Comparison of ENCODE assay signal across 8 cellular contexts in the genomic region with DNA sequence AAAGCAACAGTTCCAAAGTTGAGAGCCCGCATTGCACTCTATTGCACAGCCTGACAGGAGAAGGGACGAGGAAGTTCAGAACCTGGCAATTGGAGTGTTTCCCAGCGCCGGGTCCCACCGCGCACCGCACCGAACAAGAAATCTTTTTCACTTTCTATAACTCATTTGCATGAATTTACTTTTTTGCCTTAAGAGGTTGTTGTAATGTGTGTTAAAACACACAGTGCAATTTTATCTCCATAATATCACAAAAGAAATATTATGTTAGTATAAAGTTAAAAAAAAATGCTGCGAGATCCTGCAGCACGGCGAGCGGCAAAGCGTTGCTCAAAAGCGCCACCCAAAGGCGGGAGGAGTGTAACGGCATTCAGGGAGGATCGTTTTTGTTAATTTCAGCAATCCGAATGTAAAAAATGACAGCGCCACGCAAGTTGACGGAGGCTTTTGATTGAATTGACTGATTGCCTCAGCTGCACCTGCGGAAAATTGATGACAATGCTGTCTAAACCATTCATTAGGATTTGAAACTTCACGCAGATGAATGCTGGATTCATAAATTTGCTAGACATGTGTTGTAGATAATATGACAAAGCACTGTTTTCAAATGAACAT.
A peak's percentile ranks its signal among the peaks of the same experiment; 100 is the strongest.
DNase-seq lines count a peak whose midpoint lies in the region; ATAC-seq and TF ChIP-seq lines count a peak whose summit lies in the region.

No MANE protein-coding gene starts in this region.

- no peak for ATAC-seq in HG02642 (IDR thresholded peaks at IDR 0.05; ENCODE audit: poor library complexity, unreplicated experiment)

- intact Hi-C loops in dendritic cell treated with granulocyte-macrophage colony-stimulating factor and Interleukin-4, amounts not matched to agents 40 ng/mL and 50 ng/mL, for 4 days (cut with micrococcal nuclease): no loop called here
- intact Hi-C loops in transverse colon (cut with DNase I; ENCODE audit: low total_unique reads): loop anchor here (10.0 kb wide), 1 partner anchor 1357 kb away; no protein-coding TSS in a partner anchor

- DNase-seq in ELR (ENCODE audit: low read depth) (peak; percentile 7), NCI-H1048 (lab: John Stamatoyannopoulos, UW) (peak; percentile 18), medulla oblongata (ENCODE audit: extremely low spot score) (peak; percentile 61), transverse colon (peak; percentile 40), NCI-H2029 treated with DMSO at 0.1 percent for 48 hours (lab: John Stamatoyannopoulos, UW) (no peak)
- DNase-seq in effector memory CD4-positive, alpha-beta T cell: no peak

- H3K4me3 ChIP-seq in transverse colon: peak overlapping the region in 2 of 4 donors; percentile 11 to 35
- H3K4me3 ChIP-seq in effector memory CD4-positive, alpha-beta T cell (ENCODE audit: insufficient read depth, low read depth, low read length, poor library complexity, severe bottlenecking): no peak overlapping the region

- H3K36me3 ChIP-seq in transverse colon: no peaks in the 10 kb centered on the region
- no peaks in the 10 kb centered on the region for H3K36me3 ChIP-seq in effector memory CD4-positive, alpha-beta T cell (ENCODE audit: control insufficient read depth, insufficient read depth, low read length)

- H3K9me3 Mint-ChIP-seq in dendritic cell treated with granulocyte-macrophage colony-stimulating factor and Interleukin-4, amounts not matched to agents 40 ng/mL and 50 ng/mL, for 4 days: no peaks in the 10 kb centered on the region

- H3K27ac ChIP-seq in transverse colon: no peak overlapping the region
- H3K27ac ChIP-seq in effector memory CD4-positive, alpha-beta T cell (ENCODE audit: insufficient read depth, low read length, poor library complexity, severe bottlenecking): no peak overlapping the region

- TF ChIP-seq CTCF in transverse colon (IDR thresholded peaks at IDR 0.05): peak; percentile 69 to 78 (median 74)

- in situ Hi-C loops in transverse colon (cut with MboI; ENCODE audit: low pct_ligation_motif_present in 1 of 4, low pct_unique_long_range_greater_than_20kb in 1 of 4, low sequenced_read_pairs in 3 of 4): loop anchor here in 1 of 4 donors (25.0 kb wide), 2 partner anchors 354 to 1354 kb away; no protein-coding TSS in a partner anchor

- H3K4me1 Mint-ChIP-seq in dendritic cell treated with granulocyte-macrophage colony-stimulating factor and Interleukin-4, amounts not matched to agents 40 ng/mL and 50 ng/mL, for 4 days (ENCODE audit: low read depth): no peaks in the 10 kb centered on the region

- 2 to 8% methylated on average over 22 to 23 of the region's 23 CpGs for WGBS in transverse colon (ENCODE audit: low coverage in 1 of 2), 2 donors

- H3K4me3 Mint-ChIP-seq in dendritic cell treated with granulocyte-macrophage colony-stimulating factor and Interleukin-4, amounts not matched to agents 40 ng/mL and 50 ng/mL, for 4 days: peak overlapping the region; percentile 20

- no peaks in the 10 kb centered on the region for H3K9me3 ChIP-seq in transverse colon
- H3K9me3 ChIP-seq in effector memory CD4-positive, alpha-beta T cell (ENCODE audit: control insufficient read depth, low read length): no peaks in the 10 kb centered on the region

- no peak for TF ChIP-seq EP300 in transverse colon (IDR thresholded peaks at IDR 0.05; ENCODE audit: low read depth)

- peaks cover 0 to 5% (median 0%) of the 10 kb centered on the region in 4 donors for H3K4me1 ChIP-seq in transverse colon
- H3K4me1 ChIP-seq in effector memory CD4-positive, alpha-beta T cell (ENCODE audit: control insufficient read depth, insufficient read depth, low read length, poor library complexity, severe bottlenecking): no peaks in the 10 kb centered on the region

- peaks cover 27% of the 10 kb centered on the region for H3K27me3 Mint-ChIP-seq in dendritic cell treated with granulocyte-macrophage colony-stimulating factor and Interleukin-4, amounts not matched to agents 40 ng/mL and 50 ng/mL, for 4 days

- peaks cover 25% of the 10 kb centered on the region for H3K27me3 ChIP-seq in transverse colon
- no peaks in the 10 kb centered on the region for H3K27me3 ChIP-seq in effector memory CD4-positive, alpha-beta T cell (replicated peaks; ENCODE audit: control insufficient read depth, insufficient read depth, low read length, poor library complexity, severe bottlenecking)

- H3K27ac Mint-ChIP-seq in dendritic cell treated with granulocyte-macrophage colony-stimulating factor and Interleukin-4, amounts not matched to agents 40 ng/mL and 50 ng/mL, for 4 days: no peak overlapping the region

- H3K36me3 Mint-ChIP-seq in dendritic cell treated with granulocyte-macrophage colony-stimulating factor and Interleukin-4, amounts not matched to agents 40 ng/mL and 50 ng/mL, for 4 days (ENCODE audit: low read depth): no peaks in the 10 kb centered on the region

- TF ChIP-seq POLR2A in transverse colon (IDR thresholded peaks at IDR 0.05): no peak

Comparison
In these comparisons a context has a peak if more than half of its experiments do, and no peak if none do; other contexts are left out.
1. DNase-seq: peak in ELR (single experiment), NCI-H1048 (single experiment), medulla oblongata (single experiment) and transverse colon (single experiment); none in NCI-H2029 treated with DMSO at 0.1 percent for 48 hours (single experiment) and effector memory CD4-positive, alpha-beta T cell (0 of 3).